10 cellular contexts compared by ENCODE assay signal in the genomic region with DNA sequence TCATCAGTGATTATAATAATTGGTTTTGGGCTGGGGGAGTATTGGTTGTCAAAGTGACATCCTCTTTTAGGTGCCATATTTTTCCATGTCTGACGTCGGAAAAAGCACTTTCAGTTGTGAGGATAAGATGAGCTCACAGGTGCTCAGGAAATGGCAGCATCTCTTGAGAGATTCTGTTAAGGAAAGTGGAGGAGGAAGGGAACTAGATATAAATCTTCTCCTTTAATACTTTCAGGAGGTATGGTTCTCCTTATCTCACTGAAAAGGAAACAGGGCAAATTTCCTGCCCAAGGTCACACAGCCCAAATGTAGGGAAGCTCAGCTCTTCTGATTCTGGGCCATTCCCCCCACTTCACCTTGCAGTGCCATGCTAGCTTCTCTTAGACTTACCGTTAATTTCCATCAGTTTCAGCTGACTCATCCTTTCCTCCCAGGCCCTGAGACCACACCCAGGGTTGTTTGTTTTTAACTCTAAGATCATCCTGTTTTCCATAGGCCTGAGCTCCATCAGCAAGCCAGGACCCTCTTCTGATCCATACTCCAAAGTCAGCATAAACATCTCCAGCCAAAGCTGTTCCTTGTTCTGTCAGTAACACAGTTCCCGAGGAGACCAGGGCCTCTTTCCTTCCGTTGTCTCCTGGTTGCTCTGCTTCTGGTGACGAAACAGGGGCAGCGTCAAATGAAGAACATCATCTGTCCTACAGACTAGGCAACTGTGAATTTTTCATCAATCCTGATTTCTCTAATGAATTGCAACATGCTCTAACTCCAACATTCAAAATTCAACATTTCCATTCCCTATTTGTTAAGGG.
DNase-seq lines count a peak whose midpoint lies in the region; ATAC-seq, FAIRE-seq and TF ChIP-seq lines count a peak whose summit lies in the region.
"Had no signal": no experiment of that assay in that cellular context is flagged by ENCODE, and none has a peak within 500 bp of the region (broad histone marks: within the 10 kb centered on the region; RNA-seq: fewer than 3 reads in every experiment).

No MANE protein-coding gene starts in this region.

- H3K4me3 ChIP-seq in NB4 (ENCODE audit: low read depth, low read length) (peak overlapping the region; percentile 46), GM12878 (no peak overlapping the region)

- RAD21 ChIA-PET in GM12878 (lab: Charles Lee; ENCODE audit: unreplicated experiment), result interaction anchor here (0.8 to 4.2 kb wide), 5 partner anchors 8 to 19 kb away, joined by 3 to 23 read pairs (median 4); no protein-coding TSS in a partner anchor

- TF ChIP-seq EP300 in GM12878 (IDR thresholded peaks at IDR 0.05; ENCODE audit: borderline replicate concordance in 1 of 2, control insufficient read depth in 1 of 2, low read depth in 2 of 2, low read length in 2 of 2), result no peak

- H3K36me3 Mint-ChIP-seq in activated CD8-positive, alpha-beta memory T cell treated with anti-CD3 and anti-CD28 coated beads, Interleukin-2, amount 10 ng/mL, durations not matched to agents 7 days and 5 days, result peaks cover 3% of the 10 kb centered on the region

- in situ Hi-C loops in GM12878 (cut with MboI), result loop anchor here (25.0 kb wide), 1 partner anchor 559 kb away; no protein-coding TSS in a partner anchor

- H3K4me2 ChIP-seq in GM12878 (ENCODE audit: control insufficient read depth, insufficient read depth), result peak overlapping the region; percentile 74

- H3K4me1 ChIP-seq in GM12878 (ENCODE audit: control insufficient read depth, insufficient read depth, low read length), result peaks cover 60% of the 10 kb centered on the region

- POLR2A ChIA-PET in GM12878 (lab: Charles Lee), result interaction anchor here (0.9 to 1.4 kb wide), 3 partner anchors 8 to 81 kb away, joined by 3 to 6 read pairs (median 3); no protein-coding TSS in a partner anchor

- peak overlapping the region; percentile 77 for H2AFZ ChIP-seq in GM12878 (ENCODE audit: control insufficient read depth, low read depth, low read length)

- TF ChIP-seq CTCF in NB4 (IDR thresholded peaks at IDR 0.05; ENCODE audit: low read depth, low read length), result no peak
- TF ChIP-seq CTCF in GM12878 (IDR thresholded peaks at IDR 0.05 in 2 of 3, conservative IDR thresholded peaks at IDR 0.05 in 1 of 3; ENCODE audit: control insufficient read depth in 2 of 3, extremely low read depth in 1 of 3, insufficient read depth in 1 of 3, low read depth in 3 of 3, low read length in 3 of 3), result no peak

- no peak for FAIRE-seq in GM12878 (lab: Jason Lieb, UNC)
- FAIRE-seq: small intestine had no signal

- 0 out of 2 replicates have a peak overlapping the region, but pooled peaks have one; percentile 33 for H3K9ac ChIP-seq in GM12878 (ENCODE audit: control insufficient read depth, insufficient read depth, low read length)

- no peak for TF ChIP-seq RAD21 in GM12878 (IDR thresholded peaks at IDR 0.05; ENCODE audit: insufficient read depth, low read depth, low read length)

- H3K9me3 ChIP-seq in GM12878 (replicated peaks; ENCODE audit: control insufficient read depth, insufficient read depth, low read length), result no peaks in the 10 kb centered on the region

- H3K79me2 ChIP-seq in GM12878 (ENCODE audit: control insufficient read depth, insufficient read depth, low read length), result no peaks in the 10 kb centered on the region

- no peaks in the 10 kb centered on the region for H3K27me3 Mint-ChIP-seq in activated CD8-positive, alpha-beta memory T cell treated with anti-CD3 and anti-CD28 coated beads, Interleukin-2, amount 10 ng/mL, durations not matched to agents 7 days and 5 days

- H3K27me3 ChIP-seq in GM12878 (replicated peaks in 1 of 2; ENCODE audit: control insufficient read depth in 2 of 2, insufficient read depth in 2 of 2, low read length in 1 of 2), result no peaks in the 10 kb centered on the region

- ATAC-seq in activated CD8-positive, alpha-beta memory T cell treated with anti-CD3 and anti-CD28 coated beads, Interleukin-2, amount 10 ng/mL, durations not matched to agents 7 days and 5 days, result peak; percentile 40
- ATAC-seq in GM12878 (no peak), GM21423 (IDR thresholded peaks at IDR 0.05; ENCODE audit: unreplicated experiment) (no peak), HG02938 (IDR thresholded peaks at IDR 0.05; ENCODE audit: unreplicated experiment) (no peak)

- no peak overlapping the region for H3K4me3 Mint-ChIP-seq in activated CD8-positive, alpha-beta memory T cell treated with anti-CD3 and anti-CD28 coated beads, Interleukin-2, amount 10 ng/mL, durations not matched to agents 7 days and 5 days

- intact Hi-C loops in GM12878 (cut with micrococcal nuclease; ENCODE audit: unreplicated experiment), result no loop called here

- no peaks in the 10 kb centered on the region for H4K20me1 ChIP-seq in GM12878 (ENCODE audit: control insufficient read depth, insufficient read depth)

- H3K27ac Mint-ChIP-seq in activated CD8-positive, alpha-beta memory T cell treated with anti-CD3 and anti-CD28 coated beads, Interleukin-2, amount 10 ng/mL, durations not matched to agents 7 days and 5 days, result peak overlapping the region; percentile 29

- WGBS in GM12878 (ENCODE audit: insufficient coverage, insufficient replicate concordance, low lambda C conversion rate, missing lambda C conversion rate), result 74% methylated on average over 7 of the region's 7 CpGs

- peaks cover 25% of the 10 kb centered on the region for H3K4me1 Mint-ChIP-seq in activated CD8-positive, alpha-beta memory T cell treated with anti-CD3 and anti-CD28 coated beads, Interleukin-2, amount 10 ng/mL, durations not matched to agents 7 days and 5 days

- peak overlapping the region; percentile 79 for H3K27ac ChIP-seq in GM12878 (ENCODE audit: control insufficient read depth, insufficient read depth)

- TF ChIP-seq POLR2A in NB4 (IDR thresholded peaks at IDR 0.05; ENCODE audit: extremely low read depth, insufficient read length), result no peak
- no peak for TF ChIP-seq POLR2A in GM12878 (IDR thresholded peaks at IDR 0.05; ENCODE audit: low read depth, low read length)

- H3K36me3 ChIP-seq in GM12878 (ENCODE audit: control insufficient read depth in 2 of 2, insufficient read depth in 2 of 2, low read length in 1 of 2), result no peaks in the 10 kb centered on the region

- BruUV-seq in GM12878 (replicated peaks; lab: Mats Ljungman, UMichigan), result no TSS peak

- SMC1A ChIA-PET in GM12878 (lab: Charles Lee; ENCODE audit: uncharacterized antibody, unreplicated experiment), result interaction anchor here (0.7 to 7.9 kb wide), 8 partner anchors 8 to 107 kb away, joined by 3 to 48 read pairs (median 3); no protein-coding TSS in a partner anchor

- CTCF ChIA-PET in activated CD8-positive, alpha-beta memory T cell treated with anti-CD3 and anti-CD28 coated beads, Interleukin-2, amount 10 ng/mL, durations not matched to agents 7 days and 5 days (lab: Charles Lee), result interaction anchor here (0.9 to 1.4 kb wide), 6 partner anchors 10 to 36 kb away, joined by 3 to 5 read pairs (median 3); no protein-coding TSS in a partner anchor
- CTCF ChIA-PET in GM12878 (lab: Yijun Ruan, JAX), result interaction anchor here (0.6 to 5.6 kb wide), 6 partner anchors 8 to 20 kb away, joined by 3 to 51 read pairs (median 3); no protein-coding TSS in a partner anchor

- no peak for DNase-seq in activated CD8-positive, alpha-beta memory T cell treated with anti-CD3 and anti-CD28 coated beads, Interleukin-2, amount 10 ng/mL, durations not matched to agents 7 days and 5 days
- no peak for DNase-seq in activated CD8-positive, alpha-beta memory T cell treated with anti-CD3 and anti-CD28 coated beads, Interleukin-2, amount 50 U/mL, for 48 hours
- DNase-seq in NB4 (ENCODE audit: low read depth), result peak; percentile 78
- DNase-seq in GM12878 (ENCODE audit: low read depth, low spot score), result no peak
- peak; percentile 68 for DNase-seq in renal cortical epithelial cell (ENCODE audit: low read depth)
- DNase-seq in cerebellum (ENCODE audit: low spot score), result no peak
- DNase-seq: NCI-H345, small intestine had no signal

- H3K9me3 Mint-ChIP-seq in activated CD8-positive, alpha-beta memory T cell treated with anti-CD3 and anti-CD28 coated beads, Interleukin-2, amount 10 ng/mL, durations not matched to agents 7 days and 5 days (ENCODE audit: low read depth), result no peaks in the 10 kb centered on the region

TF ChIP-seq in GM12878, 131 proteins besides CTCF, POLR2A, EP300 and RAD21 (continues in another document):
- TF ChIP-seq ZNF207 (IDR thresholded peaks at IDR 0.05; ENCODE audit: borderline replicate concordance) (no peak), SUPT20H (IDR thresholded peaks at IDR 0.05; ENCODE audit: borderline replicate concordance, control insufficient read depth, low read depth, low read length) (no peak), EED (IDR thresholded peaks at IDR 0.05; ENCODE audit: low read depth) (peak; percentile 76), EZH2 (IDR thresholded peaks at IDR 0.05; ENCODE audit: borderline replicate concordance, control insufficient read depth, low read depth, low read length) (no peak)
- TF ChIP-seq, protein P1, sequence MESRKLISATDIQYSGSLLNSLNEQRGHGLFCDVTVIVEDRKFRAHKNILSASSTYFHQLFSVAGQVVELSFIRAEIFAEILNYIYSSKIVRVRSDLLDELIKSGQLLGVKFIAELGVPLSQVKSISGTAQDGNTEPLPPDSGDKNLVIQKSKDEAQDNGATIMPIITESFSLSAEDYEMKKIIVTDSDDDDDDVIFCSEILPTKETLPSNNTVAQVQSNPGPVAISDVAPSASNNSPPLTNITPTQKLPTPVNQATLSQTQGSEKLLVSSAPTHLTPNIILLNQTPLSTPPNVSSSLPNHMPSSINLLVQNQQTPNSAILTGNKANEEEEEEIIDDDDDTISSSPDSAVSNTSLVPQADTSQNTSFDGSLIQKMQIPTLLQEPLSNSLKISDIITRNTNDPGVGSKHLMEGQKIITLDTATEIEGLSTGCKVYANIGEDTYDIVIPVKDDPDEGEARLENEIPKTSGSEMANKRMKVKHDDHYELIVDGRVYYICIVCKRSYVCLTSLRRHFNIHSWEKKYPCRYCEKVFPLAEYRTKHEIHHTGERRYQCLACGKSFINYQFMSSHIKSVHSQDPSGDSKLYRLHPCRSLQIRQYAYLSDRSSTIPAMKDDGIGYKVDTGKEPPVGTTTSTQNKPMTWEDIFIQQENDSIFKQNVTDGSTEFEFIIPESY (IDR thresholded peaks at IDR 0.05), result no peak
- TF ChIP-seq, protein P2, sequence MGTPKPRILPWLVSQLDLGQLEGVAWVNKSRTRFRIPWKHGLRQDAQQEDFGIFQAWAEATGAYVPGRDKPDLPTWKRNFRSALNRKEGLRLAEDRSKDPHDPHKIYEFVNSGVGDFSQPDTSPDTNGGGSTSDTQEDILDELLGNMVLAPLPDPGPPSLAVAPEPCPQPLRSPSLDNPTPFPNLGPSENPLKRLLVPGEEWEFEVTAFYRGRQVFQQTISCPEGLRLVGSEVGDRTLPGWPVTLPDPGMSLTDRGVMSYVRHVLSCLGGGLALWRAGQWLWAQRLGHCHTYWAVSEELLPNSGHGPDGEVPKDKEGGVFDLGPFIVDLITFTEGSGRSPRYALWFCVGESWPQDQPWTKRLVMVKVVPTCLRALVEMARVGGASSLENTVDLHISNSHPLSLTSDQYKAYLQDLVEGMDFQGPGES (IDR thresholded peaks at IDR 0.05), result no peak

Comparison
In these comparisons a context has a peak if more than half of its experiments do, and no peak if none do; other contexts are left out.
1. DNase-seq: peak in NB4 (single experiment) and renal cortical epithelial cell (single experiment); none in activated CD8-positive, alpha-beta memory T cell treated with anti-CD3 and anti-CD28 coated beads, Interleukin-2, amount 10 ng/mL, durations not matched to agents 7 days and 5 days (single experiment), activated CD8-positive, alpha-beta memory T cell treated with anti-CD3 and anti-CD28 coated beads, Interleukin-2, amount 50 U/mL, for 48 hours (single experiment), GM12878 (single experiment) and cerebellum (single experiment).